23 cellular contexts compared by ENCODE assay signal in genomic region chr21:38863843-38864363, GRCh38. TPM values are rescaled to one million over a fixed set of nuclear protein-coding genes. Genes with fewer than 3 reads are reported as not detected.
A peak's percentile ranks its signal among the peaks of the same experiment; 100 is the strongest.
DNase-seq lines count a peak whose midpoint lies in the region; ATAC-seq, FAIRE-seq and TF ChIP-seq lines count a peak whose summit lies in the region.
"Had no signal": no experiment of that assay in that cellular context is flagged by ENCODE, and none has a peak within 500 bp of the region (broad histone marks: within the 10 kb centered on the region; RNA-seq: fewer than 3 reads in every experiment).

No MANE protein-coding gene starts in this region.

- no peaks in the 10 kb centered on the region for H4K20me1 ChIP-seq in BLaER1 treated with 17β-estradiol and CSF1 and Interleukin-3, amounts not matched to agents 10 nM and 100 nM
- H4K20me1 ChIP-seq in OCI-LY1 (ENCODE audit: insufficient read depth, low read length) (no peaks in the 10 kb centered on the region), H1 (replicated peaks in 1 of 2; ENCODE audit: control insufficient read depth in 1 of 2, insufficient read depth in 2 of 2, low read length in 2 of 2) (no peaks in the 10 kb centered on the region)

- no peak overlapping the region for H3K14ac ChIP-seq in H1 (ENCODE audit: insufficient read length)

- H2AFZ ChIP-seq in OCI-LY1 (ENCODE audit: low read length) (no peak overlapping the region), H1 (ENCODE audit: low read length) (no peak overlapping the region; the same call in 1 of the 2 replicates)

- no peak overlapping the region for H3K4me3 ChIP-seq in BLaER1 treated with 17β-estradiol and CSF1 and Interleukin-3, amounts not matched to agents 10 nM and 100 nM
- no peak overlapping the region for H3K4me3 ChIP-seq in OCI-LY1 (ENCODE audit: low read depth, low read length, poor library complexity, severe bottlenecking)
- H3K4me3 ChIP-seq in H1 (ENCODE audit: extremely low read depth in 1 of 4, insufficient read depth in 2 of 4, low read depth in 3 of 4, low read length in 4 of 4): no peak overlapping the region
- H3K4me3 ChIP-seq in left lung: no peak overlapping the region
- H3K4me3 ChIP-seq: A549 had no signal

- H4K8ac ChIP-seq in H1 (ENCODE audit: extremely low read depth, insufficient read depth, low read length): no peak overlapping the region

- peaks cover 22% of the 10 kb centered on the region for H3K27me3 Mint-ChIP-seq in activated naive CD8-positive, alpha-beta T cell treated with anti-CD3 and anti-CD28 coated beads for 36 hours

- no peaks in the 10 kb centered on the region for H3K36me3 Mint-ChIP-seq in activated naive CD8-positive, alpha-beta T cell treated with anti-CD3 and anti-CD28 coated beads for 36 hours
- H3K36me3 Mint-ChIP-seq: CD4-positive, CD25-positive, alpha-beta regulatory T cell; CD8-positive, alpha-beta T cell had no signal

- TF ChIP-seq RAD21 in H1 (IDR thresholded peaks at IDR 0.05 in 1 of 2, conservative IDR thresholded peaks at IDR 0.05 in 1 of 2; ENCODE audit: low read depth in 2 of 2, low read length in 2 of 2): no peak

- WGBS in H1 (ENCODE audit: extremely low coverage in 1 of 2, insufficient coverage in 1 of 2, insufficient read length in 1 of 2, insufficient replicate concordance in 2 of 2, low coverage in 1 of 2, low lambda C conversion rate in 2 of 2, missing lambda C conversion rate in 1 of 2), 2 experiments: 91% methylated on average over 8 of the region's 8 CpGs; no CpG with 5 or more reads in 1 of the 2 experiments

- no peak overlapping the region for H2BK5ac ChIP-seq in H1 (ENCODE audit: low read depth, low read length)

- DNase-seq in H1 (ENCODE audit: low read depth in 1 of 2, low spot score in 2 of 2) (no peak), left lung (no peak)
- DNase-seq in activated naive CD8-positive, alpha-beta T cell treated with anti-CD3 and anti-CD28 coated beads for 36 hours: no peak
- DNase-seq: 8988T; ACHN; AML-193; BE2C; Caco-2; CD4-positive, CD25-positive, alpha-beta regulatory T cell; CD8-positive, alpha-beta T cell; DMS153; DND-41; GOT3; H7; HCEC 1CT had no signal

- no peaks in the 10 kb centered on the region for H3K9me2 ChIP-seq in OCI-LY1 (ENCODE audit: low read depth, low read length)

- ATAC-seq in left lung (no peak), GM21737 (IDR thresholded peaks at IDR 0.05; ENCODE audit: unreplicated experiment) (no peak), GM21423 (IDR thresholded peaks at IDR 0.05; ENCODE audit: unreplicated experiment) (no peak)
- ATAC-seq: A549; CD8-positive, alpha-beta T cell had no signal

- H3K18ac ChIP-seq in H1 (ENCODE audit: extremely low read depth, low read length): no peak overlapping the region

- no peak overlapping the region for H3K23ac ChIP-seq in H1 (ENCODE audit: insufficient read length)

- H2AK5ac ChIP-seq in H1 (ENCODE audit: low read depth, low read length): no peak overlapping the region

- H3K79me2 ChIP-seq in OCI-LY1 (ENCODE audit: insufficient read depth, low read length): no peaks in the 10 kb centered on the region
- no peaks in the 10 kb centered on the region for H3K79me2 ChIP-seq in H1 (ENCODE audit: control insufficient read depth in 1 of 2, insufficient read depth in 2 of 2, low read length in 2 of 2)

- H3K4me3 Mint-ChIP-seq in activated naive CD8-positive, alpha-beta T cell treated with anti-CD3 and anti-CD28 coated beads for 36 hours: no peak overlapping the region
- H3K4me3 Mint-ChIP-seq: CD4-positive, CD25-positive, alpha-beta regulatory T cell; CD8-positive, alpha-beta T cell had no signal

- H3K4ac ChIP-seq in H1 (replicated peaks; ENCODE audit: insufficient read length, low read depth, low read length): no peak overlapping the region

- POLR2A ChIA-PET in H1 (lab: Charles Lee; ENCODE audit: partially characterized antibody): no interaction called here

- peaks cover 24 to 72% (median 64%) of the 10 kb centered on the region in 10 experiments for H3K4me1 ChIP-seq in BLaER1 treated with 17β-estradiol and CSF1 and Interleukin-3, amounts not matched to agents 10 nM and 100 nM
- H3K4me1 ChIP-seq in OCI-LY1 (ENCODE audit: insufficient read depth, low read length, severe bottlenecking) (peaks cover 38% of the 10 kb centered on the region), H1 (replicated peaks in 1 of 4; ENCODE audit: control insufficient read depth in 3 of 4, insufficient read depth in 4 of 4, low read length in 3 of 4) (0 out of 7 replicates have a peak, but pooled peaks cover 0 to 3% (median 0%) of the 10 kb centered on the region in 4 experiments), left lung (peaks cover 0 to under 1% of the 10 kb centered on the region in 2 donors)
- H3K4me1 ChIP-seq: A549, Caco-2 had no signal

- no peaks in the 10 kb centered on the region for H3F3A ChIP-seq in OCI-LY1 (ENCODE audit: insufficient read depth, low read length)

- no peak overlapping the region for H4K91ac ChIP-seq in H1 (replicated peaks; ENCODE audit: insufficient read length, low read length)

- no peak overlapping the region for H3K27ac Mint-ChIP-seq in activated naive CD8-positive, alpha-beta T cell treated with anti-CD3 and anti-CD28 coated beads for 36 hours
- H3K27ac Mint-ChIP-seq: CD4-positive, CD25-positive, alpha-beta regulatory T cell; CD8-positive, alpha-beta T cell had no signal

- H2BK15ac ChIP-seq in H1 (ENCODE audit: low read length): 0 out of 2 replicates have a peak overlapping the region, but pooled peaks have one; percentile 10

- peak overlapping the region in 3 of 11 experiments; percentile 42 to 71 (median 50); a peak in 5 of 22 replicates for H3K9ac ChIP-seq in BLaER1 treated with 17β-estradiol and CSF1 and Interleukin-3, amounts not matched to agents 10 nM and 100 nM
- no peak overlapping the region for H3K9ac ChIP-seq in OCI-LY1 (ENCODE audit: low read length)
- H3K9ac ChIP-seq in H1 (replicated peaks in 1 of 4; ENCODE audit: extremely low read depth in 1 of 4, low read depth in 3 of 4, low read length in 3 of 4): no peak overlapping the region

- FAIRE-seq in H1 (lab: Jason Lieb, UNC): no peak
- FAIRE-seq: A549, G401.6, GM12892 had no signal

- peaks cover 0 to 10% (median 0%) of the 10 kb centered on the region in 11 experiments; a peak in 1 of 22 replicates for H3K27me3 ChIP-seq in BLaER1 treated with 17β-estradiol and CSF1 and Interleukin-3, amounts not matched to agents 10 nM and 100 nM
- no peaks in the 10 kb centered on the region for H3K27me3 ChIP-seq in OCI-LY1 (ENCODE audit: insufficient read depth, low read length)
- H3K27me3 ChIP-seq in H1 (replicated peaks in 1 of 4; ENCODE audit: control insufficient read depth in 3 of 4, extremely low read depth in 1 of 4, insufficient read depth in 3 of 4, low read length in 3 of 4): no peaks in the 10 kb centered on the region
- H3K27me3 ChIP-seq in left lung: no peaks in the 10 kb centered on the region
- H3K27me3 ChIP-seq: BE2C had no signal

- H3K27ac ChIP-seq in BLaER1 treated with 17β-estradiol and CSF1 and Interleukin-3, amounts not matched to agents 10 nM and 100 nM: peak overlapping the region in 6 of 11 experiments; percentile 48 to 84 (median 80); a peak in 10 of 22 replicates
- peak overlapping the region; percentile 2 for H3K27ac ChIP-seq in OCI-LY1 (ENCODE audit: low read depth, low read length, poor library complexity, severe bottlenecking)
- no peak overlapping the region for H3K27ac ChIP-seq in H1 (ENCODE audit: low read depth, low read length)
- H3K27ac ChIP-seq in left lung: no peak overlapping the region
- H3K27ac ChIP-seq: A549, C4-2B had no signal

- no peaks in the 10 kb centered on the region for H3K36me3 ChIP-seq in BLaER1 treated with 17β-estradiol and CSF1 and Interleukin-3, amounts not matched to agents 10 nM and 100 nM
- H3K36me3 ChIP-seq in OCI-LY1 (ENCODE audit: insufficient read depth, low read length) (no peaks in the 10 kb centered on the region), H1 (ENCODE audit: control insufficient read depth in 2 of 4, insufficient read depth in 4 of 4, low read length in 3 of 4) (no peaks in the 10 kb centered on the region), left lung (no peaks in the 10 kb centered on the region)
- H3K36me3 ChIP-seq: BE2C had no signal

- H4K5ac ChIP-seq in H1 (ENCODE audit: insufficient read length, low read depth, low read length): no peak overlapping the region

- H3K4me2 ChIP-seq in BLaER1 treated with 17β-estradiol and CSF1 and Interleukin-3, amounts not matched to agents 10 nM and 100 nM: peak overlapping the region in 9 of 11 experiments; percentile 20 to 88 (median 78); a peak in 17 of 22 replicates
- H3K4me2 ChIP-seq in OCI-LY1 (ENCODE audit: low read length): no peak overlapping the region
- H3K4me2 ChIP-seq in H1 (ENCODE audit: insufficient read depth in 1 of 2, low read depth in 2 of 2, low read length in 2 of 2): no peak overlapping the region
- H3K4me2 ChIP-seq: A549 had no signal

- no peaks in the 10 kb centered on the region for H3K79me1 ChIP-seq in H1 (ENCODE audit: low read depth, low read length)

- H3K4me1 Mint-ChIP-seq in activated naive CD8-positive, alpha-beta T cell treated with anti-CD3 and anti-CD28 coated beads for 36 hours: peaks cover 4% of the 10 kb centered on the region

- no peak overlapping the region for H2BK12ac ChIP-seq in H1 (ENCODE audit: low read depth, low read length)

- no peak overlapping the region for H3K56ac ChIP-seq in H1 (replicated peaks; ENCODE audit: insufficient read length, low read depth, low read length)

- H3K23me2 ChIP-seq in H1 (ENCODE audit: low read depth, low read length): no peaks in the 10 kb centered on the region

- no peak overlapping the region for H2BK120ac ChIP-seq in H1 (replicated peaks; ENCODE audit: low read depth, low read length)

- peaks cover 0 to 12% (median 4%) of the 10 kb centered on the region in 11 experiments; a peak in 4 of 22 replicates for H3K9me3 ChIP-seq in BLaER1 treated with 17β-estradiol and CSF1 and Interleukin-3, amounts not matched to agents 10 nM and 100 nM (replicated peaks in 1 of 11)
- H3K9me3 ChIP-seq in OCI-LY1 (ENCODE audit: low read length) (no peaks in the 10 kb centered on the region), H1 (ENCODE audit: insufficient read depth in 2 of 2, low read depth in 1 of 2, low read length in 1 of 2) (no peaks in the 10 kb centered on the region; a peak in 1 of 4 replicates), left lung (no peaks in the 10 kb centered on the region)
- H3K9me3 ChIP-seq: A549, BE2C had no signal

- no peaks in the 10 kb centered on the region for H3K9me3 Mint-ChIP-seq in activated naive CD8-positive, alpha-beta T cell treated with anti-CD3 and anti-CD28 coated beads for 36 hours
- H3K9me3 Mint-ChIP-seq: CD8-positive, alpha-beta T cell had no signal

- no peak for TF ChIP-seq POLR2A in H1 (IDR thresholded peaks at IDR 0.05; ENCODE audit: control extremely low read depth in 1 of 2, low read depth in 2 of 2, low read length in 2 of 2)

- no peak overlapping the region for H2BK20ac ChIP-seq in H1 (ENCODE audit: low read length)

- CTCF ChIA-PET in H1 (lab: Charles Lee; ENCODE audit: partially characterized antibody): interaction anchor here (1.4 kb wide), 1 partner anchor 290 kb away, joined by 4 read pairs; no protein-coding TSS in a partner anchor

- intact Hi-C loops in left lung (cut with DNase I): no loop called here

- no peak for TF ChIP-seq EP300 in H1 (IDR thresholded peaks at IDR 0.05; ENCODE audit: borderline replicate concordance in 1 of 2, low read depth in 2 of 2, low read length in 2 of 2)

- no peak for TF ChIP-seq CTCF in OCI-LY1 (IDR thresholded peaks at IDR 0.05; ENCODE audit: low read length)
- no peak for TF ChIP-seq CTCF in H1 (IDR thresholded peaks at IDR 0.05; ENCODE audit: control extremely low read depth in 1 of 3, insufficient read depth in 1 of 3, low read depth in 1 of 3, low read length in 3 of 3)
- TF ChIP-seq CTCF in left lung (IDR thresholded peaks at IDR 0.05): no peak

RNA-seq across cellular contexts. Expression of gene ETS2, which starts 58.2 kb away (rescaled TPM):
- 42.2 and 45.1 TPM in 2 replicates for total RNA-seq in H1 (2021; fragmentation: NEBNext Ultra II Directional; extraction: Animal tissue kit (Norgen Biotek cat#: 25700))
- polyA plus RNA-seq in H1 (2011; rRNA removed): 10.4 and 11.0 TPM in 2 replicates
- polyA plus RNA-seq in H1 (2011; cell fraction: cytosol; rRNA removed): 11.7 TPM
- polyA plus RNA-seq in H1 (2011; cell fraction: nucleus; rRNA removed): 19.7 TPM
- polyA plus RNA-seq in H1 (2012, experiment 1 of 2): 18.4 to 22.7 TPM (median 21.9 TPM) in 4 replicates
- 12.8 TPM for polyA plus RNA-seq in H1 (2012, experiment 2 of 2)
- polyA plus RNA-seq in H1 (2013, experiment 1 of 2): 22.6 TPM
- polyA plus RNA-seq in H1 (2013, experiment 2 of 2): 22.9 TPM
- 16.9 and 24.2 TPM in 2 replicates for polyA minus RNA-seq in H1 (2011; rRNA and poly(A)+ RNA removed)
- 17.0 TPM for polyA minus RNA-seq in H1 (2011; cell fraction: cytosol; rRNA and poly(A)+ RNA removed)
- polyA minus RNA-seq in H1 (2011; cell fraction: nucleus; rRNA and poly(A)+ RNA removed): 15.5 TPM
- 100 to 1,000 TPM in 1 of 2 donors, 10 to 100 TPM in 1; 93.2 to 129 TPM for total RNA-seq in left lung
- 10 to 100 TPM; 28.7 to 30.3 TPM for total RNA-seq in activated naive CD8-positive, alpha-beta T cell treated with anti-CD3 and anti-CD28 coated beads for 36 hours

Comparison
In these comparisons a context has a peak if more than half of its experiments do, and no peak if none do; other contexts are left out.
1. H3K27ac ChIP-seq: peak in BLaER1 treated with 17β-estradiol and CSF1 and Interleukin-3, amounts not matched to agents 10 nM and 100 nM (6 of 11) and OCI-LY1 (single experiment); none in H1 (single experiment) and left lung (0 of 2).
2. H3K4me2 ChIP-seq: peak in BLaER1 treated with 17β-estradiol and CSF1 and Interleukin-3, amounts not matched to agents 10 nM and 100 nM (9 of 11); none in OCI-LY1 (single experiment) and H1 (0 of 2).